ENCODE assay signal across 8 cellular contexts in the genomic region with DNA sequence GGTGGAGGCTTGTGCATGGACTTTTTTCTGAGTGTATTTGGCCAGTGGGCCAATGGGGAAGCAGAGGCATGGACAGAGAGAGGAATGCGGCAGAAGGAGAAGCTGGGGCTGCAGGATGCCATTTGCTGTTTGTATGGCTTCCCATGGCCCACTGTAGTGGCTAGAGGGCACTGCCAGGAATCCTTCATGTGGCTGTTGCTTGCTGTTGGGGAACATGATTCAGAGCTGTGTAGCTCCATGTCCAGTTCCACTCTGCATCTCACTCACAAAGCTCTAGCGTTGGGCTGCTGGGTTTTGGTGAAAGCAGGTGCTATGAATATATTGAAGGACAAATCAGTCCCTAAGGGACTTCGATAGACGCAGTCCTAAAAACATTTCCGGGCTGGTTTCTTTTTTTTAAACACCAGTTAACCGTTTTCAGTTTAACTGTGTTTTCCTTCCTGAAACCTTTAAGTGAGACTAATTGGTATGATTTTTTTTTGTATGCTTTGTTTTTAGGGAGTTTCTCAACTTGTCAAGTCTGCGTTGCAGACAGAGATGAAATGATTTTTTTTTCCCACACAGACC. TPM values are rescaled to one million over a fixed set of nuclear protein-coding genes. Genes with fewer than 3 reads are reported as not detected.
DNase-seq lines count a peak whose midpoint lies in the region; ATAC-seq, FAIRE-seq and TF ChIP-seq lines count a peak whose summit lies in the region.

No MANE protein-coding gene starts in this region.

- DNase-seq in GM12891 (ENCODE audit: insufficient read length, low spot score), result no peak
- DNase-seq in RPMI7951 (ENCODE audit: low read depth), result peak; percentile 59
- no peak for DNase-seq in foreskin keratinocyte
- DNase-seq in thyroid gland, result no peak
- no peak for DNase-seq in HCEC 1CT
- DNase-seq in ureter (ENCODE audit: low spot score), result no peak

- TF ChIP-seq CTCF in foreskin keratinocyte (conservative IDR thresholded peaks at IDR 0.05) (no peak), thyroid gland (IDR thresholded peaks at IDR 0.05) (no peak)

- WGBS in thyroid gland, 2 donors, result 58 to 66% methylated on average over 7 of the region's 7 CpGs

- TF ChIP-seq POLR2A in GM12891 (IDR thresholded peaks at IDR 0.05; ENCODE audit: low read depth, low read length), result no peak
- TF ChIP-seq POLR2A in thyroid gland (IDR thresholded peaks at IDR 0.05), result no peak

- H3K27ac ChIP-seq in foreskin keratinocyte (peak overlapping the region; percentile 9), thyroid gland (peak overlapping the region; percentile 20 to 75 (median 46))

- no peak overlapping the region for H3K4me3 ChIP-seq in thyroid gland (replicated peaks in 1 of 3)

- H3K4me1 ChIP-seq in foreskin keratinocyte, result peaks cover 48% of the 10 kb centered on the region
- peaks cover 45 to 87% of the 10 kb centered on the region in 2 donors for H3K4me1 ChIP-seq in thyroid gland

- intact Hi-C loops in thyroid gland (cut with DNase I), result loop anchor here (5.0 kb wide), 1 partner anchor 67 kb away; no protein-coding TSS in a partner anchor

- H3K9me3 ChIP-seq in thyroid gland, result no peaks in the 10 kb centered on the region

- ATAC-seq in GM21723 (IDR thresholded peaks at IDR 0.05; ENCODE audit: unreplicated experiment) (peak; percentile 40), foreskin keratinocyte (no peak), HG03135 (IDR thresholded peaks at IDR 0.05; ENCODE audit: unreplicated experiment) (no peak)

- peak; percentile 61 for FAIRE-seq in GM12891 (lab: Jason Lieb, UNC)

- no peaks in the 10 kb centered on the region for H3K27me3 ChIP-seq in foreskin keratinocyte
- no peaks in the 10 kb centered on the region for H3K27me3 ChIP-seq in thyroid gland

- H3K36me3 ChIP-seq in thyroid gland, result peaks cover 0 to 6% of the 10 kb centered on the region in 2 donors

TF ChIP-seq in GM12891, 5 proteins besides CTCF, POLR2A, EP300 and RAD21:
- TF ChIP-seq TAF1 (IDR thresholded peaks at IDR 0.05; ENCODE audit: low read depth, low read length), result no peak
- TF ChIP-seq PAX5 (IDR thresholded peaks at IDR 0.05; ENCODE audit: insufficient read depth, low read length, severe bottlenecking), result no peak
- TF ChIP-seq POU2F2 (IDR thresholded peaks at IDR 0.05; ENCODE audit: low read depth, low read length), result no peak
- no peak for TF ChIP-seq SPI1 (IDR thresholded peaks at IDR 0.05; ENCODE audit: low read depth, low read length)
- no peak for TF ChIP-seq POLR2AphosphoS5 (IDR thresholded peaks at IDR 0.05; ENCODE audit: low read depth, low read length)

RNA-seq across cellular contexts. Expression of a gene that starts 51.3 kb away (rescaled TPM):
- 0.33 TPM for polyA plus RNA-seq in GM12891 (2012; ENCODE audit: low read depth, missing spikeins)
- total RNA-seq in RPMI7951 (2014; rRNA removed; shearing (Covaris generic)), result 2.5 and 4.0 TPM in 2 replicates
- total RNA-seq in foreskin keratinocyte (11.7 and 14.7 TPM in 2 replicates), thyroid gland (10 to 100 TPM; 18.1 to 28.3 (median 24.2) TPM), ureter (23.2 TPM)
- 5.6 and 7.1 TPM in 2 replicates for polyA plus RNA-seq in foreskin keratinocyte
